Comparison of ENCODE assay signal across 8 cellular contexts in the genomic region with DNA sequence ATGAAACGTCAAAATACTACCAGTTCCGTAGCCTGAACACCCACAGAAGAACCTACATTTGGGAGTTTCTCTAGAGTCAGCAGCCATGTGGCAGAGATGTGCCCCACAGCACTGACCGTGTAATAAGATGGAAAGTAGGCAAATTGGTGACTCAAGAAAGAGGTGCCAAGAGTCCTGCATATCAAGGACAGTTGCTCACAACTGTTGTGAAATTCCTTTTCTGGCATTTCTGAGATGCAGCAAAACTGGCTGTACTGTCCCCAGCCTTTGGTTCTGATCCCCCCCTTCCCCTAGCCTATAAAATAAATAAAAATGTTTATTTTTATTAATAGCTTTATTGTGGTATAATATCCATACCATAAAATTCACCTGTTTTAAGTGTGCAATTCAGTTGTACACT.
"Had no signal": no experiment of that assay in that cellular context is flagged by ENCODE, and none has a peak within 500 bp of the region (broad histone marks: within the 10 kb centered on the region; RNA-seq: fewer than 3 reads in every experiment).

No MANE protein-coding gene starts in this region.

- DNase-seq: GDM1, GF-D8 had no signal

- FAIRE-seq: G401.6, GM12878, GM12891, GM12892, GM18507, GM19239 had no signal

- ATAC-seq: GM12878 had no signal

- H3K4me3 ChIP-seq: GM12878 had no signal
